Comparison of ENCODE assay signal across 8 cellular contexts in the genomic region with DNA sequence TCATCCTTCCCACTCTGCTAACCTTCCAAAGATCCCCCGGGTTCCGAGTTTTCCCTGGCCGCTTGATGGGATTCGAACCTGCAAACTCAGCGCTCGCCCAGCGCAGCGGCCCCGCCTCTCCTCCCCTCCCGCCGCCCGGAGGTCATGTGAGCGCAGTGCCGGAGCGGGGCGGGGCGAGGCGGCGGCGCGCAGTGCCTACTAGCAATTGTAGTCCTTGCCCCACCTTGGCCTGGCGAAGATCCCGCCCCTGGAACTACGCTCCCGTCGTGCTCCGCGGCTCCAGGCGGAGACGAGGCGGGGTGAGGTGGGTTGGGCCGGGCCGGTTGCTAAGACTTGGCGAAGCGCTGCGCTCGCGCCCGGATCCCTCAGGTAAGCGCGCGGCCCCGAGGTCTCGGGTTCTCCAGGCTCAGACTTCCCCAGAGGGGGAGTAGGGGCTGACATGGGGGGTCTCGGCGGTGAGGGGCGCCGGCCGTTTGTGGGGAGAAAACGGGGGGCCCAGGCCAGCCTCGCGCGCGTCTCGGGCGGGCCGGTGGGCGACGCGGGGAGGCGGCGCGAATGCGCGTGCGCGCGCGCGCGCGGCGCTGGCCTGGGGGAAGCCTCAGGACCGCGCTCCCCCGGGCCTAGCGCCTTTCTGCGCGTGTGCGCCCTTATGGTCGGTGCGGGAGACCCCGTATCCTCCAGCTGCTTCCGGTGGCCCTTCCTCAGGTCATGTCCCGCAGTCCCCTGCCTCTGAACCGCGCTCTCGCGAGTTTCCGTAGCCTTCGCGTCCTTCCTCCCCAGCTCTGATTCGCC. TPM values are rescaled to one million over a fixed set of nuclear protein-coding genes. Genes with fewer than 3 reads are reported as not detected.
A peak's percentile ranks its signal among the peaks of the same experiment; 100 is the strongest.
DNase-seq lines count a peak whose midpoint lies in the region; ATAC-seq and TF ChIP-seq lines count a peak whose summit lies in the region.

TSS of gene ADAT3 (plus strand) at position 329 of the 792 bp plus-strand sequence. CDS start 6,649 bp downstream, outside the sequence.
TSS of gene SCAMP4 (plus strand) at position 329 of the 792 bp plus-strand sequence. CDS start 9,621 bp downstream, outside the sequence.

- H3K9me3 Mint-ChIP-seq in activated B cell treated with CpG ODN at 0.5 μM for 24 hours (no peaks in the 10 kb centered on the region), immature natural killer cell (no peaks in the 10 kb centered on the region)

- peak within 1 kb of the TSS; percentile 91 for H3K4me3 Mint-ChIP-seq in activated B cell treated with CpG ODN at 0.5 μM for 24 hours
- H3K4me3 Mint-ChIP-seq in immature natural killer cell: peak within 1 kb of the TSS; percentile 91 to 95 (median 92)

- peak; percentile 75 for ATAC-seq in GM19023 (IDR thresholded peaks at IDR 0.05; ENCODE audit: unreplicated experiment)
- peak; percentile 87 for ATAC-seq in HG03280 (IDR thresholded peaks at IDR 0.05; ENCODE audit: unreplicated experiment)
- ATAC-seq in activated B cell treated with CpG ODN at 0.5 μM for 24 hours (ENCODE audit: low read depth): peak; percentile 92

- POLR2A ChIA-PET in activated B cell treated with CpG ODN at 0.5 μM for 24 hours (lab: Charles Lee): interaction anchor here (0.5 to 2.4 kb wide), 18 partner anchors 8 to 1663 kb away, joined by 3 to 23 read pairs (median 5); partner anchors contain the start of genes ABHD17A, AP3D1 and MKNK2

- CTCF ChIA-PET in activated B cell treated with CpG ODN at 0.5 μM for 24 hours (lab: Charles Lee): interaction anchor here (1.0 to 2.2 kb wide), 3 partner anchors 29 to 56 kb away, joined by 3 to 10 read pairs (median 3); no protein-coding TSS in a partner anchor

- H3K36me3 Mint-ChIP-seq in activated B cell treated with CpG ODN at 0.5 μM for 24 hours (ENCODE audit: low read depth): peaks cover 6% of the 10 kb centered on the region
- H3K36me3 Mint-ChIP-seq in immature natural killer cell: peaks cover 0 to 2% (median 0%) of the 10 kb centered on the region in 3 donors

- no peak for TF ChIP-seq CTCF in activated B cell treated with CpG ODN at 0.5 μM for 24 hours (IDR thresholded peaks at IDR 0.05)

- H3K4me1 Mint-ChIP-seq in activated B cell treated with CpG ODN at 0.5 μM for 24 hours: peaks cover 59% of the 10 kb centered on the region
- H3K4me1 Mint-ChIP-seq in immature natural killer cell: peaks cover 32 to 41% of the 10 kb centered on the region in 2 donors

- H3K27me3 Mint-ChIP-seq in activated B cell treated with CpG ODN at 0.5 μM for 24 hours: no peaks in the 10 kb centered on the region
- H3K27me3 Mint-ChIP-seq in immature natural killer cell (ENCODE audit: low read depth in 3 of 3): peaks cover 6 to 13% (median 7%) of the 10 kb centered on the region in 3 donors

- intact Hi-C loops in activated B cell treated with CpG ODN at 0.5 μM for 24 hours (cut with micrococcal nuclease): loop anchor here (1.0 to 2.0 kb wide), 7 partner anchors 8 to 191 kb away; partner anchors contain the start of genes ABHD17A, IZUMO4, MOB3A and REXO1

- DNase-seq in AG08395 (ENCODE audit: low spot score) (peak; percentile 98), NCI-H345 treated with DMSO at 0.1 percent for 48 hours (lab: John Stamatoyannopoulos, UW; ENCODE audit: unreplicated experiment) (peak; percentile 94), activated B cell treated with CpG ODN at 0.5 μM for 24 hours (peak; percentile 94), immature natural killer cell (peak; percentile 96 to 98 (median 98)), smooth muscle cell of the brain vasculature (ENCODE audit: low read depth, low spot score) (peak; percentile 97)
- DNase-seq in central memory CD4-positive, alpha-beta T cell: peak; percentile 97

- H3K27ac Mint-ChIP-seq in activated B cell treated with CpG ODN at 0.5 μM for 24 hours (peak within 1 kb of the TSS; percentile 94), immature natural killer cell (peak within 1 kb of the TSS; percentile 78 to 96 (median 93))

RNA-seq across cellular contexts. Expression of gene ADAT3, which starts in this region (rescaled TPM):
- 8.5 and 14.1 TPM in 2 replicates for total RNA-seq in activated B cell treated with CpG ODN at 0.5 μM for 24 hours
- polyA plus RNA-seq in immature natural killer cell: 10 to 100 TPM in 1 of 3 donors, 1 to 10 TPM in 2; 2.1 to 10.0 (median 4.3) TPM

RNA-seq across cellular contexts. Expression of gene SCAMP4, which starts in this region (rescaled TPM):
- total RNA-seq in activated B cell treated with CpG ODN at 0.5 μM for 24 hours: 47.6 and 59.7 TPM in 2 replicates
- 10 to 100 TPM in 2 of 3 donors, 1 to 10 TPM in 1; 7.6 to 31.9 (median 22.6) TPM for polyA plus RNA-seq in immature natural killer cell

Comparison
In these comparisons a context has a peak if more than half of its experiments do, and no peak if none do; other contexts are left out.
1. Peak in every context shown above with its lines: DNase-seq and ATAC-seq.